Comparison of ENCODE assay signal across 1 cellular context in the genomic region with DNA sequence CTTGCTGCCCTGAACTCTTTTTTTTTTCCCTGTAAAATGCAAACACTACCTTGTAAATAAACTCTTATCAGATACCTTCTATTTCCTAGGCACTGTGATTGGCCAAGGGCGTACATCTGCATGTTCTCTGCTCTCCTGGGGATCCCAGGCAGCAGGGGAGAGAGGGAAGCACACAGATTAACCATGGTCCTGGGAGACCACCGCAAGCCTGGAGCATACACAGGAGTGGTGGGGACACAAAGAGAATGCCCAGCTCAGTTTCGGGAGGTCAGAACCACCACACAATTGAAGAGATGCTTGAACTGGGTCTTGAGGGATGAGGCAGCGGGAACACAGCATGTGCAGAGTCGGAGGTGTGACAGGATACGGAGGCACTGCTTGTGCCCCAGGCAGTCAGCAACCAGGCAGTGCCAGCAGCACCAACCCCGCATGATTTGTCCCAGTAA.
TF ChIP-seq lines count a peak whose summit lies in the region.

No MANE protein-coding gene starts in this region.

TF ChIP-seq in HepG2, 621 proteins besides CTCF, POLR2A, EP300 and RAD21 (continued from another document):
- TF ChIP-seq, protein P1, sequence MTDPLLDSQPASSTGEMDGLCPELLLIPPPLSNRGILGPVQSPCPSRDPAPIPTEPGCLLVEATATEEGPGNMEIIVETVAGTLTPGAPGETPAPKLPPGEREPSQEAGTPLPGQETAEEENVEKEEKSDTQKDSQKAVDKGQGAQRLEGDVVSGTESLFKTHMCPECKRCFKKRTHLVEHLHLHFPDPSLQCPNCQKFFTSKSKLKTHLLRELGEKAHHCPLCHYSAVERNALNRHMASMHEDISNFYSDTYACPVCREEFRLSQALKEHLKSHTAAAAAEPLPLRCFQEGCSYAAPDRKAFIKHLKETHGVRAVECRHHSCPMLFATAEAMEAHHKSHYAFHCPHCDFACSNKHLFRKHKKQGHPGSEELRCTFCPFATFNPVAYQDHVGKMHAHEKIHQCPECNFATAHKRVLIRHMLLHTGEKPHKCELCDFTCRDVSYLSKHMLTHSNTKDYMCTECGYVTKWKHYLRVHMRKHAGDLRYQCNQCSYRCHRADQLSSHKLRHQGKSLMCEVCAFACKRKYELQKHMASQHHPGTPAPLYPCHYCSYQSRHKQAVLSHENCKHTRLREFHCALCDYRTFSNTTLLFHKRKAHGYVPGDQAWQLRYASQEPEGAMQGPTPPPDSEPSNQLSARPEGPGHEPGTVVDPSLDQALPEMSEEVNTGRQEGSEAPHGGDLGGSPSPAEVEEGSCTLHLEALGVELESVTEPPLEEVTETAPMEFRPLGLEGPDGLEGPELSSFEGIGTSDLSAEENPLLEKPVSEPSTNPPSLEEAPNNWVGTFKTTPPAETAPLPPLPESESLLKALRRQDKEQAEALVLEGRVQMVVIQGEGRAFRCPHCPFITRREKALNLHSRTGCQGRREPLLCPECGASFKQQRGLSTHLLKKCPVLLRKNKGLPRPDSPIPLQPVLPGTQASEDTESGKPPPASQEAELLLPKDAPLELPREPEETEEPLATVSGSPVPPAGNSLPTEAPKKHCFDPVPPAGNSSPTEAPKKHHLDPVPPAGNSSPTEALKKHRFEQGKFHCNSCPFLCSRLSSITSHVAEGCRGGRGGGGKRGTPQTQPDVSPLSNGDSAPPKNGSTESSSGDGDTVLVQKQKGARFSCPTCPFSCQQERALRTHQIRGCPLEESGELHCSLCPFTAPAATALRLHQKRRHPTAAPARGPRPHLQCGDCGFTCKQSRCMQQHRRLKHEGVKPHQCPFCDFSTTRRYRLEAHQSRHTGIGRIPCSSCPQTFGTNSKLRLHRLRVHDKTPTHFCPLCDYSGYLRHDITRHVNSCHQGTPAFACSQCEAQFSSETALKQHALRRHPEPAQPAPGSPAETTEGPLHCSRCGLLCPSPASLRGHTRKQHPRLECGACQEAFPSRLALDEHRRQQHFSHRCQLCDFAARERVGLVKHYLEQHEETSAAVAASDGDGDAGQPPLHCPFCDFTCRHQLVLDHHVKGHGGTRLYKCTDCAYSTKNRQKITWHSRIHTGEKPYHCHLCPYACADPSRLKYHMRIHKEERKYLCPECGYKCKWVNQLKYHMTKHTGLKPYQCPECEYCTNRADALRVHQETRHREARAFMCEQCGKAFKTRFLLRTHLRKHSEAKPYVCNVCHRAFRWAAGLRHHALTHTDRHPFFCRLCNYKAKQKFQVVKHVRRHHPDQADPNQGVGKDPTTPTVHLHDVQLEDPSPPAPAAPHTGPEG (CRISPR knock-in tag; IDR thresholded peaks at IDR 0.05), result 0 out of 2 replicates have a peak, but pooled peaks have one; percentile 37
- TF ChIP-seq, protein P2, sequence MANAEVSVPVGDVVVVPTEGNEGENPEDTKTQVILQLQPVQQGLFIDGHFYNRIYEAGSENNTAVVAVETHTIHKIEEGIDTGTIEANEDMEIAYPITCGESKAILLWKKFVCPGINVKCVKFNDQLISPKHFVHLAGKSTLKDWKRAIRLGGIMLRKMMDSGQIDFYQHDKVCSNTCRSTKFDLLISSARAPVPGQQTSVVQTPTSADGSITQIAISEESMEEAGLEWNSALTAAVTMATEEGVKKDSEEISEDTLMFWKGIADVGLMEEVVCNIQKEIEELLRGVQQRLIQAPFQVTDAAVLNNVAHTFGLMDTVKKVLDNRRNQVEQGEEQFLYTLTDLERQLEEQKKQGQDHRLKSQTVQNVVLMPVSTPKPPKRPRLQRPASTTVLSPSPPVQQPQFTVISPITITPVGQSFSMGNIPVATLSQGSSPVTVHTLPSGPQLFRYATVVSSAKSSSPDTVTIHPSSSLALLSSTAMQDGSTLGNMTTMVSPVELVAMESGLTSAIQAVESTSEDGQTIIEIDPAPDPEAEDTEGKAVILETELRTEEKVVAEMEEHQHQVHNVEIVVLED (CRISPR knock-in tag; IDR thresholded peaks at IDR 0.05; ENCODE audit: borderline replicate concordance), result no peak
- TF ChIP-seq MAFF (IDR thresholded peaks at IDR 0.05; ENCODE audit: low read depth, low read length) (no peak), ESRRA (CRISPR knock-in tag; IDR thresholded peaks at IDR 0.05; ENCODE audit: low read depth) (no peak), EZH2 (conservative IDR thresholded peaks at IDR 0.05; ENCODE audit: low read depth, low read length) (no peak), IKZF1 (IDR thresholded peaks at IDR 0.05) (no peak), MTF2 (CRISPR knock-in tag; IDR thresholded peaks at IDR 0.05; ENCODE audit: borderline replicate concordance) (no peak), SOX6 (IDR thresholded peaks at IDR 0.05) (no peak), SOX6 (CRISPR knock-in tag; IDR thresholded peaks at IDR 0.05) (peak; percentile 82), PRMT3 (CRISPR knock-in tag; IDR thresholded peaks at IDR 0.05; ENCODE audit: borderline replicate concordance, low read depth) (no peak), KLF12 (CRISPR knock-in tag; IDR thresholded peaks at IDR 0.05; ENCODE audit: borderline replicate concordance) (no peak), MTA3 (CRISPR knock-in tag; IDR thresholded peaks at IDR 0.05) (no peak), ZNF367 (CRISPR knock-in tag; IDR thresholded peaks at IDR 0.05; ENCODE audit: borderline replicate concordance) (0 out of 2 replicates have a peak, but pooled peaks have one; percentile 38), ZBTB20 (CRISPR knock-in tag; IDR thresholded peaks at IDR 0.05; ENCODE audit: borderline replicate concordance, low read depth) (no peak; the same call in 1 of the 2 replicates), ZNF225 (CRISPR knock-in tag; IDR thresholded peaks at IDR 0.05) (0 out of 2 replicates have a peak, but pooled peaks have one; percentile 43), TCF12 (IDR thresholded peaks at IDR 0.05) (no peak), TCF12 (CRISPR knock-in tag; IDR thresholded peaks at IDR 0.05) (no peak), NFATC3 (CRISPR knock-in tag; IDR thresholded peaks at IDR 0.05) (no peak), CAMTA2 (CRISPR knock-in tag; IDR thresholded peaks at IDR 0.05; ENCODE audit: borderline replicate concordance) (no peak), ZFP1 (CRISPR knock-in tag; IDR thresholded peaks at IDR 0.05) (no peak), SIX4 (CRISPR knock-in tag; IDR thresholded peaks at IDR 0.05) (0 out of 2 replicates have a peak, but pooled peaks have one; percentile 13)
- TF ChIP-seq, protein P3, sequence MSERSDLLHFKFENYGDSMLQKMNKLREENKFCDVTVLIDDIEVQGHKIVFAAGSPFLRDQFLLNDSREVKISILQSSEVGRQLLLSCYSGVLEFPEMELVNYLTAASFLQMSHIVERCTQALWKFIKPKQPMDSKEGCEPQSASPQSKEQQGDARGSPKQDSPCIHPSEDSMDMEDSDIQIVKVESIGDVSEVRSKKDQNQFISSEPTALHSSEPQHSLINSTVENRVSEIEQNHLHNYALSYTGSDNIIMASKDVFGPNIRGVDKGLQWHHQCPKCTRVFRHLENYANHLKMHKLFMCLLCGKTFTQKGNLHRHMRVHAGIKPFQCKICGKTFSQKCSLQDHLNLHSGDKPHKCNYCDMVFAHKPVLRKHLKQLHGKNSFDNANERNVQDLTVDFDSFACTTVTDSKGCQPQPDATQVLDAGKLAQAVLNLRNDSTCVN (CRISPR knock-in tag; IDR thresholded peaks at IDR 0.05; ENCODE audit: borderline replicate concordance), result 0 out of 2 replicates have a peak, but pooled peaks have one; percentile 33
- TF ChIP-seq, protein P4, sequence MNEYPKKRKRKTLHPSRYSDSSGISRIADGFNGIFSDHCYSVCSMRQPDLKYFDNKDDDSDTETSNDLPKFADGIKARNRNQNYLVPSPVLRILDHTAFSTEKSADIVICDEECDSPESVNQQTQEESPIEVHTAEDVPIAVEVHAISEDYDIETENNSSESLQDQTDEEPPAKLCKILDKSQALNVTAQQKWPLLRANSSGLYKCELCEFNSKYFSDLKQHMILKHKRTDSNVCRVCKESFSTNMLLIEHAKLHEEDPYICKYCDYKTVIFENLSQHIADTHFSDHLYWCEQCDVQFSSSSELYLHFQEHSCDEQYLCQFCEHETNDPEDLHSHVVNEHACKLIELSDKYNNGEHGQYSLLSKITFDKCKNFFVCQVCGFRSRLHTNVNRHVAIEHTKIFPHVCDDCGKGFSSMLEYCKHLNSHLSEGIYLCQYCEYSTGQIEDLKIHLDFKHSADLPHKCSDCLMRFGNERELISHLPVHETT (CRISPR knock-in tag; conservative IDR thresholded peaks at IDR 0.05), result no peak
